21 cellular contexts compared by ENCODE assay signal in genomic region chr3:146883292-146883691, GRCh38.
"Had no signal": no experiment of that assay in that cellular context is flagged by ENCODE, and none has a peak within 500 bp of the region (broad histone marks: within the 10 kb centered on the region; RNA-seq: fewer than 3 reads in every experiment).

No MANE protein-coding gene starts in this region.

- H3K9me3 ChIP-seq: breast epithelium, right atrium auricular region, tibial artery had no signal

- H3K27ac ChIP-seq: breast epithelium, foreskin keratinocyte, right atrium auricular region, tibial artery had no signal

- H3K4me1 ChIP-seq: breast epithelium, foreskin keratinocyte, right atrium auricular region, tibial artery had no signal

- H3K36me3 ChIP-seq: breast epithelium, right atrium auricular region, tibial artery had no signal

- ATAC-seq: activated T-cell treated with anti-CD3 and anti-CD28 coated beads, Interleukin-2, amount 50 U/mL, for 72 hours; effector memory CD8-positive, alpha-beta T cell; foreskin keratinocyte; natural killer cell treated with Interleukin-12 subunit alpha and Interleukin-12 subunit beta and Interleukin-15 and Interleukin-18, amount 100 ng/mL, for 72 hours had no signal

- DNase-seq: activated CD4-positive, alpha-beta T cell treated with anti-CD3 and anti-CD28 coated beads, Interleukin-2, amount 10 ng/mL, durations not matched to agents 7 days and 5 days; activated CD8-positive, alpha-beta memory T cell treated with anti-CD3 and anti-CD28 coated beads, Interleukin-2, amount 50 U/mL, for 48 hours; activated gamma-delta T cell; activated naive CD8-positive, alpha-beta T cell treated with anti-CD3 and anti-CD28 coated beads for 36 hours; activated T-cell treated with anti-CD3 and anti-CD28 coated beads, Interleukin-2, amount 50 U/mL, for 72 hours; dermis blood vessel endothelial cell; effector memory CD8-positive, alpha-beta T cell; foreskin keratinocyte; glutamatergic neuron; hypothalamus; kidney glomerular epithelial cell; mesendoderm; nucleus accumbens; stimulated activated CD4-positive, alpha-beta T cell treated with anti-CD3 and anti-CD28 coated beads, Interleukin-15, amount 100 ng/mL, for 24 hours; stimulated activated CD4-positive, alpha-beta T cell treated with anti-CD3 and anti-CD28 coated beads, Interleukin-4, amount 100 ng/mL, for 1 hour; stimulated activated naive CD4-positive, alpha-beta T cell; tibial artery had no signal

- H3K27me3 ChIP-seq: breast epithelium, foreskin keratinocyte, right atrium auricular region, tibial artery had no signal

- H3K4me3 ChIP-seq: breast epithelium, right atrium auricular region, skin epidermis, tibial artery had no signal
